ENCODE assay signal across 23 cellular contexts in the genomic region with DNA sequence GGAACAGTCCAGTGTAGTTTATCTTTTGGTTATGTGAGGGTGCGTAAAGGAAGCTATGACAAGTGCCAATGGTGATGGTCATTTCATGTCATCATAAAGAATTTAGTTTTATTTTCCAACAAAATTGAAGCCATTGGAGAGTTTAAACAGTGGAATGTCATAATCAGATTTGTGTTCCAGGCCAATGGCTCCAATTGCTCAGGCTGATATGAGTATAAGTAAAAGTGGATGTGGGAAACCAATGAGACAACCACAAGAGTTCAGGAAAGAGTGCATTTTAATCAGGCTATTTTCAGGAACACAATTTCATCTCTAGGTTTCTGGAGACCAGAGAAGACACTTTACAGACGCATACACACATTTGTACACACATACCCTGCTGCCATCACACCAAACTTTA. TPM values are rescaled to one million over a fixed set of nuclear protein-coding genes. Genes with fewer than 3 reads are reported as not detected.
DNase-seq lines count a peak whose midpoint lies in the region; ATAC-seq and TF ChIP-seq lines count a peak whose summit lies in the region.
"Had no signal": no experiment of that assay in that cellular context is flagged by ENCODE, and none has a peak within 500 bp of the region (broad histone marks: within the 10 kb centered on the region; RNA-seq: fewer than 3 reads in every experiment).

No MANE protein-coding gene starts in this region.

- TF ChIP-seq RAD21 in SK-N-SH (IDR thresholded peaks at IDR 0.05; ENCODE audit: low read length) = no peak

- no peaks in the 10 kb centered on the region for H4K20me1 ChIP-seq in SK-N-SH (ENCODE audit: insufficient read depth)
- H4K20me1 ChIP-seq: BLaER1 treated with 17β-estradiol and CSF1 and Interleukin-3, amounts not matched to agents 10 nM and 100 nM had no signal

- H3K9ac ChIP-seq in SK-N-SH = no peak overlapping the region
- H3K9ac ChIP-seq: BLaER1 treated with 17β-estradiol and CSF1 and Interleukin-3, amounts not matched to agents 10 nM and 100 nM had no signal

- no peaks in the 10 kb centered on the region for H3K9me2 ChIP-seq in SK-N-SH

- TF ChIP-seq EP300 in SK-N-SH (IDR thresholded peaks at IDR 0.05; ENCODE audit: borderline replicate concordance in 1 of 2, low read depth in 1 of 2, low read length in 1 of 2) = no peak

- H3F3A ChIP-seq in SK-N-SH (replicated peaks; ENCODE audit: insufficient read depth) = peaks cover 9% of the 10 kb centered on the region

- ATAC-seq in SK-N-SH treated with all-trans-retinoic acid at 6 μM for 48 hours (peak; percentile 22; the same call in 2 of the 3 replicates), RWPE2 (ENCODE audit: low read depth) (no peak), right cardiac atrium (no peak), GM19328 (IDR thresholded peaks at IDR 0.05; ENCODE audit: unreplicated experiment) (no peak), left cardiac atrium (no peak)
- ATAC-seq: HCT116 had no signal

- H3K4me2 ChIP-seq in SK-N-SH = no peak overlapping the region
- H3K4me2 ChIP-seq: BLaER1 treated with 17β-estradiol and CSF1 and Interleukin-3, amounts not matched to agents 10 nM and 100 nM had no signal

- H3K9me3 ChIP-seq in SK-N-SH (no peaks in the 10 kb centered on the region), RWPE2 (ENCODE audit: severe bottlenecking) (no peaks in the 10 kb centered on the region), right cardiac atrium (ENCODE audit: control insufficient read depth, low read length) (no peaks in the 10 kb centered on the region)
- H3K9me3 ChIP-seq: Caco-2 had no signal

- CTCF ChIA-PET in SK-N-SH (lab: Yijun Ruan, JAX) = no interaction called here

- H3K27me3 ChIP-seq in SK-N-SH (ENCODE audit: insufficient read depth) (no peaks in the 10 kb centered on the region), RWPE2 (ENCODE audit: insufficient read depth, poor library complexity, severe bottlenecking) (no peaks in the 10 kb centered on the region), right cardiac atrium (ENCODE audit: control insufficient read depth, insufficient read depth) (no peaks in the 10 kb centered on the region)

- intact Hi-C loops in right cardiac atrium (cut with DNase I) (no loop called here), left cardiac atrium (cut with DNase I) (no loop called here)

- H3K79me2 ChIP-seq in SK-N-SH (ENCODE audit: insufficient read depth) = no peaks in the 10 kb centered on the region

- no peaks in the 10 kb centered on the region for H3K36me3 ChIP-seq in SK-N-SH (replicated peaks in 1 of 2; ENCODE audit: control insufficient read depth in 1 of 2, insufficient read depth in 2 of 2, low read length in 1 of 2)
- no peaks in the 10 kb centered on the region for H3K36me3 ChIP-seq in RWPE2 (ENCODE audit: low read depth)
- H3K36me3 ChIP-seq: BLaER1 treated with 17β-estradiol and CSF1 and Interleukin-3, amounts not matched to agents 10 nM and 100 nM had no signal

- POLR2A ChIA-PET in SK-N-SH (lab: Yijun Ruan, JAX) = no interaction called here

- no peak for TF ChIP-seq CTCF in SK-N-SH (IDR thresholded peaks at IDR 0.05)
- TF ChIP-seq CTCF in RWPE2 (IDR thresholded peaks at IDR 0.05; ENCODE audit: poor library complexity, severe bottlenecking) = no peak

- no peak overlapping the region for H3K4me3 ChIP-seq in SK-N-SH (ENCODE audit: low read depth in 2 of 2, low read length in 1 of 2)
- H3K4me3 ChIP-seq in RWPE2 (ENCODE audit: severe bottlenecking) = no peak overlapping the region
- no peak overlapping the region for H3K4me3 ChIP-seq in right cardiac atrium (ENCODE audit: low read length)
- H3K4me3 ChIP-seq: BLaER1 treated with 17β-estradiol and CSF1 and Interleukin-3, amounts not matched to agents 10 nM and 100 nM had no signal

- H3K27ac ChIP-seq in SK-N-SH (ENCODE audit: low read depth in 2 of 2, low read length in 1 of 2) (peak overlapping the region in 1 of 2 experiments; percentile 51; a peak in 1 of 4 replicates), RWPE2 (ENCODE audit: poor library complexity, severe bottlenecking) (peak overlapping the region; percentile 61), right cardiac atrium (ENCODE audit: low read length) (no peak overlapping the region)
- H3K27ac ChIP-seq: 22Rv1; BLaER1 treated with 17β-estradiol and CSF1 and Interleukin-3, amounts not matched to agents 10 nM and 100 nM; RWPE1 had no signal

- H2AFZ ChIP-seq in SK-N-SH (ENCODE audit: low read depth) = no peak overlapping the region

- no peak for DNase-seq in SK-N-SH
- DNase-seq in RWPE2 (ENCODE audit: low spot score) = no peak
- DNase-seq in fibroblast of peridontal ligament (ENCODE audit: extremely low read depth) = peak; percentile 6
- DNase-seq in cortex of kidney (lab: John Stamatoyannopoulos, UW) = no peak
- no peak for DNase-seq in right cardiac atrium
- DNase-seq in left cardiac atrium = no peak
- DNase-seq: Caco-2; CD4-positive, alpha-beta memory T cell; DMS153; GOT3; NCI-H1417; NCI-H187; NCI-H446; NCI-H526; OCI-M1; SIG-M5 had no signal

- WGBS in SK-N-SH (ENCODE audit: low lambda C conversion rate) = 59% methylated on average over 2 of the region's 2 CpGs
- 74% methylated on average over 2 of the region's 2 CpGs for WGBS in right cardiac atrium

- H3K4me1 ChIP-seq in SK-N-SH (ENCODE audit: control insufficient read depth in 1 of 2, insufficient read depth in 2 of 2, low read depth in 1 of 2, low read length in 1 of 2) (no peaks in the 10 kb centered on the region), RWPE2 (ENCODE audit: insufficient read depth, poor library complexity, severe bottlenecking) (peaks cover 16% of the 10 kb centered on the region), right cardiac atrium (ENCODE audit: control insufficient read depth, insufficient read depth, low read length) (no peaks in the 10 kb centered on the region)
- H3K4me1 ChIP-seq: BLaER1 treated with 17β-estradiol and CSF1 and Interleukin-3, amounts not matched to agents 10 nM and 100 nM; Caco-2 had no signal

TF ChIP-seq in SK-N-SH treated with all-trans-retinoic acid at 6 μM for 48 hours, 23 proteins besides CTCF, POLR2A, EP300 and RAD21 (continues in another document):
- no peak for TF ChIP-seq PATZ1 (CRISPR knock-in tag; IDR thresholded peaks at IDR 0.05; ENCODE audit: borderline replicate concordance)

TF ChIP-seq in SK-N-SH, 30 proteins besides CTCF, POLR2A, EP300 and RAD21:
- TF ChIP-seq GABPA (IDR thresholded peaks at IDR 0.05; ENCODE audit: low read depth) (no peak), RXRA (IDR thresholded peaks at IDR 0.05; ENCODE audit: borderline replicate concordance, low read depth) (no peak), YY1 (IDR thresholded peaks at IDR 0.05; ENCODE audit: low read depth) (no peak), MXI1 (IDR thresholded peaks at IDR 0.05; ENCODE audit: low read depth, low read length) (no peak), NFIC (IDR thresholded peaks at IDR 0.05; ENCODE audit: borderline replicate concordance) (no peak), GATA2 (CRISPR knock-in tag; IDR thresholded peaks at IDR 0.05) (no peak), FOSL2 (IDR thresholded peaks at IDR 0.05; ENCODE audit: borderline replicate concordance, low read depth) (no peak), RCOR1 (IDR thresholded peaks at IDR 0.05; ENCODE audit: low read length) (no peak)
- TF ChIP-seq, protein P1, sequence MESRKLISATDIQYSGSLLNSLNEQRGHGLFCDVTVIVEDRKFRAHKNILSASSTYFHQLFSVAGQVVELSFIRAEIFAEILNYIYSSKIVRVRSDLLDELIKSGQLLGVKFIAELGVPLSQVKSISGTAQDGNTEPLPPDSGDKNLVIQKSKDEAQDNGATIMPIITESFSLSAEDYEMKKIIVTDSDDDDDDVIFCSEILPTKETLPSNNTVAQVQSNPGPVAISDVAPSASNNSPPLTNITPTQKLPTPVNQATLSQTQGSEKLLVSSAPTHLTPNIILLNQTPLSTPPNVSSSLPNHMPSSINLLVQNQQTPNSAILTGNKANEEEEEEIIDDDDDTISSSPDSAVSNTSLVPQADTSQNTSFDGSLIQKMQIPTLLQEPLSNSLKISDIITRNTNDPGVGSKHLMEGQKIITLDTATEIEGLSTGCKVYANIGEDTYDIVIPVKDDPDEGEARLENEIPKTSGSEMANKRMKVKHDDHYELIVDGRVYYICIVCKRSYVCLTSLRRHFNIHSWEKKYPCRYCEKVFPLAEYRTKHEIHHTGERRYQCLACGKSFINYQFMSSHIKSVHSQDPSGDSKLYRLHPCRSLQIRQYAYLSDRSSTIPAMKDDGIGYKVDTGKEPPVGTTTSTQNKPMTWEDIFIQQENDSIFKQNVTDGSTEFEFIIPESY (IDR thresholded peaks at IDR 0.05; ENCODE audit: borderline replicate concordance, low read depth) = no peak

RNA-seq across cellular contexts. Expression of gene SPANXC, which starts 20.7 kb away (rescaled TPM):
- polyA plus RNA-seq in SK-N-SH (2012; rRNA removed) = 0.79 TPM in 1 of 2 replicates, not detected in the other
- 1.0 TPM in 2 replicates for polyA plus RNA-seq in SK-N-SH (2012; cell fraction: cytosol; rRNA removed)
- 0.50 TPM in 1 of 2 replicates, not detected in the other for polyA plus RNA-seq in SK-N-SH (2012; cell fraction: nucleus; rRNA removed)
- not detected for total RNA-seq in right cardiac atrium
- polyA plus RNA-seq in right cardiac atrium = not detected
- total RNA-seq in left cardiac atrium = not detected
- total RNA-seq: Caco-2; CD4-positive, alpha-beta memory T cell had no signal
- polyA plus RNA-seq: CD4-positive, alpha-beta memory T cell; IgD-negative memory B cell had no signal

RNA-seq across cellular contexts. Expression of gene LDOC1, which starts 44.7 kb away (rescaled TPM):
- polyA plus RNA-seq in SK-N-SH (2012; rRNA removed) (15.3 and 33.3 TPM in 2 replicates), right cardiac atrium (9.2 TPM)
- polyA plus RNA-seq in SK-N-SH (2012; cell fraction: cytosol; rRNA removed) = 20.2 and 24.5 TPM in 2 replicates
- polyA plus RNA-seq in SK-N-SH (2012; cell fraction: nucleus; rRNA removed) = 27.8 and 60.9 TPM in 2 replicates
- total RNA-seq in right cardiac atrium (1 to 10 TPM; 6.1 to 7.7 (median 6.9) TPM), left cardiac atrium (1 to 10 TPM; 6.2 to 7.9 TPM)
- total RNA-seq: Caco-2 had no signal
